Comparison of ENCODE assay signal across 20 cellular contexts in genomic region chrX:69424910-69425309, GRCh38.
"Had no signal": no experiment of that assay in that cellular context is flagged by ENCODE, and none has a peak within 500 bp of the region (broad histone marks: within the 10 kb centered on the region; RNA-seq: fewer than 3 reads in every experiment).

No MANE protein-coding gene starts in this region.

- H3K27me3 ChIP-seq: right atrium auricular region, sigmoid colon, thyroid gland, vagina had no signal

- H3K9me3 ChIP-seq: esophagus squamous epithelium, heart right ventricle, lower lobe of right lung, prostate gland, right atrium auricular region, sigmoid colon, thyroid gland, vagina had no signal

- H3K4me1 ChIP-seq: esophagus squamous epithelium, lower lobe of right lung, prostate gland, right atrium auricular region, sigmoid colon, stomach, thyroid gland, vagina had no signal

- DNase-seq: effector memory CD8-positive, alpha-beta T cell; esophagus squamous epithelium; foreskin melanocyte; glutamatergic neuron; heart right ventricle; hippocampal formation; left colon; left ventricle myocardium superior; lower lobe of right lung; naive thymus-derived CD8-positive, alpha-beta T cell; nephron progenitor cell; sigmoid colon; stimulated activated CD4-positive, alpha-beta T cell treated with anti-CD3 and anti-CD28 coated beads, Interleukin-2, amount 100 ng/mL, for 24 hours; stimulated activated CD4-positive, alpha-beta T cell treated with anti-CD3 and anti-CD28 coated beads, Interleukin-4, amount 100 ng/mL, for 24 hours; stimulated activated naive CD4-positive, alpha-beta T cell treated with Interleukin-2 at 50 U/mL for 16 hours; stomach had no signal

- H3K36me3 ChIP-seq: esophagus squamous epithelium, heart right ventricle, lower lobe of right lung, prostate gland, right atrium auricular region, sigmoid colon, stomach, thyroid gland, vagina had no signal

- H3K4me3 ChIP-seq: esophagus squamous epithelium, heart right ventricle, lower lobe of right lung, prostate gland, right atrium auricular region, sigmoid colon, stomach, thyroid gland, vagina had no signal

- H3K27ac ChIP-seq: esophagus squamous epithelium, heart right ventricle, lower lobe of right lung, prostate gland, sigmoid colon, stomach, thyroid gland, vagina had no signal
